In the genomic region with DNA sequence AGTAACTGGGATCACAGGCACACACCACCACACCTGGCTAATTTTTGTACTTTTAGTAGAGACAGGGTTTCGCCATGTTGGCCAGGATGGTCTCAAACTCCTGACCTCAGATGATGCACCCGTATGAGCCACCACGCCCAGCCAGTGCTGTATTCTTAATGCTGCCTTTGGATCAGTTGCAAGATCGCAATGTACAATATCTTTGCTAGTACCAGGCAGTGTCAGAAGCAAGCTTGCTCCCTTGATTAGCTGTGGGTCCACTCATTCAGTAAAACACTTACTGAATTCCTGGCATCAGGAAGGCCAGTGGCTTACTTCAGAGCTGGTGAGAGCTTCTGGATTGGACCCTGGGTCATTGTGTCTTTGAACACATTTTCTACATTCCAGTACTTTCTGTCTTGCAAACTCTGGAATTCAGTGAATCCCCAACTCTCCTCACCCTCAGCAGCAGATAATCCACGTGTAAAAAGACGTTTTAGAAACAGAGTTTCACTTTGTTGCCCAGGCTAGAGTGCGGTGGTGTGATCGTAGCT, we compare ENCODE assay signal across 18 cellular contexts.
"Had no signal": no experiment of that assay in that cellular context is flagged by ENCODE, and none has a peak within 500 bp of the region (broad histone marks: within the 10 kb centered on the region; RNA-seq: fewer than 3 reads in every experiment).

No MANE protein-coding gene starts in this region.

- DNase-seq: activated CD4-positive, alpha-beta T cell treated with anti-CD3 and anti-CD28 coated beads, Interleukin-2, amount 50 U/mL, for 4 hours; activated CD4-positive, CD25-positive, alpha-beta regulatory T cell treated with anti-CD3 and anti-CD28 coated beads, Interleukin-2, amount 50 U/mL, for 72 hours; activated naive CD4-positive, alpha-beta T cell treated with Interleukin-2 at 50 U/mL for 16 hours; activated naive CD8-positive, alpha-beta T cell treated with anti-CD3 and anti-CD28 coated beads, Interleukin-2, amount 50 U/mL, for 24 hours; activated T-cell treated with anti-CD3 and anti-CD28 coated beads for 4 hours; foreskin fibroblast; glutamatergic neuron; left colon; lower lobe of right lung; naive thymus-derived CD4-positive, alpha-beta T cell; right cardiac atrium; stimulated activated naive CD8-positive, alpha-beta T cell treated with anti-CD3 and anti-CD28 coated beads, Interleukin-15, Interleukin-2, amounts not matched to agents 100 U/mL and 50 U/mL, for 24 hours; T-helper 1 cell; transverse colon had no signal

- H3K27ac ChIP-seq: ascending aorta, lower lobe of right lung, neutrophil, transverse colon had no signal

- ATAC-seq: activated naive CD8-positive, alpha-beta T cell treated with anti-CD3 and anti-CD28 coated beads, Interleukin-2, amount 50 U/mL, for 24 hours; esophagus mucosa; left colon; lower lobe of right lung; naive thymus-derived CD4-positive, alpha-beta T cell; right cardiac atrium; SK-N-SH treated with all-trans-retinoic acid at 6 μM for 48 hours; stimulated activated naive CD8-positive, alpha-beta T cell treated with anti-CD3 and anti-CD28 coated beads, Interleukin-15, Interleukin-2, amounts not matched to agents 100 U/mL and 50 U/mL, for 24 hours had no signal

- H3K36me3 ChIP-seq: ascending aorta, lower lobe of right lung, neutrophil, transverse colon had no signal

- H3K27me3 ChIP-seq: ascending aorta, neutrophil, transverse colon had no signal

- H3K9me3 ChIP-seq: ascending aorta, lower lobe of right lung, neutrophil had no signal

- H3K4me1 ChIP-seq: ascending aorta, lower lobe of right lung, transverse colon had no signal

- H3K4me3 ChIP-seq: ascending aorta, lower lobe of right lung, transverse colon had no signal
